In the genomic region with DNA sequence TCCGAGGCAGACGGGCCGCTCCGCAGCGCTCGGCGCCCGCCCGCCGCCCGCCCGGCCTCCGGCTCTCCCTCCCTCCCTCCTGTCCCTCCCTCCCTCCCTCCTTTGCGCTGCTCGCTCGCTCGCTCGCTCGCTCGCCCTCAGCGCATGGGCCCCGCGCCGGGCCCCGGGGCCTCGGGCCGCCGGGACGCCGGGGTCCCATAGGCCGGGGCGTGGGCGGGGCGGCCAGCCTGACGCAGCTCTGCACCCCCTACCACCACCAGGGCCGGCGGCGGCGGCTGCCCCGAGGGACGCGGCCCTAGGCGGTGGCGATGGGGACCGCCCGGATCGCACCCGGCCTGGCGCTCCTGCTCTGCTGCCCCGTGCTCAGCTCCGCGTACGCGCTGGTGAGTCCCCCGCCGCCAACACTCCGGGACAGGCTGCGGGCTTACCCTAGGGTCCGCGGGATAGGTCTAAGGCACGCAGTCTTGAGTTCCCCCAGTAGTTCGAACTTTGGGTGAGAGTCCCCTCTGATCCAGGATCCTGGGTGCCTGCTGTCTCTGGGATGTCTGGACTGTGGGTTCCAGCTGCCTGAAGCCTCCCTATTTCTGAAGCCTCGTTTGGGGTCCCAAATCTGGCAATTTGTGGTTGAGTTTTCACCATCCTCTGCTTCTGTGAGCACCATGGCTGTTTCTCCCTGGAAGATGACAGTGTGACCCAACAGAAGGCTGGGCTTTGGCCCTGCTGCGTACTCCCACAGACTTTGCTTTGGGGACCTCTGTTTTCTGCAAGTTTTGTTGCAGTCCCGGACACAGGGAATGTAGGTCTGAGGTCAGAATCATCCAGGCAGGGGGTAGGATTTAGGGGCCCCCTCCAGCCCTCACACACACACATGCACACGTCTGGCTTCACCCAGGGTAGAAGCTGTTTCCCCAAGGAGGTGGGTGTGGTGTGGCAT, we compare ENCODE assay signal across 9 cellular contexts. TPM values are rescaled to one million over a fixed set of nuclear protein-coding genes. Genes with fewer than 3 reads are reported as not detected.
DNase-seq lines count a peak whose midpoint lies in the region; ATAC-seq, FAIRE-seq and TF ChIP-seq lines count a peak whose summit lies in the region.
"Had no signal": no experiment of that assay in that cellular context is flagged by ENCODE, and none has a peak within 500 bp of the region (broad histone marks: within the 10 kb centered on the region; RNA-seq: fewer than 3 reads in every experiment).

No MANE protein-coding gene starts in this region.

- WGBS in upper lobe of left lung, 2 donors, result 0 to 29% methylated on average over 1 to 18 of the region's 66 CpGs

- H3K9me3 Mint-ChIP-seq in activated naive CD4-positive, alpha-beta T cell treated with anti-CD3 and anti-CD28 coated beads, Interleukin-2, amount 50 U/mL, for 24 hours, result no peaks in the 10 kb centered on the region
- H3K9me3 Mint-ChIP-seq in activated naive CD4-positive, alpha-beta T cell treated with anti-CD3 and anti-CD28 coated beads for 36 hours, result no peaks in the 10 kb centered on the region
- no peaks in the 10 kb centered on the region for H3K9me3 Mint-ChIP-seq in astrocyte (ENCODE audit: unreplicated experiment)

- H3K36me3 Mint-ChIP-seq in activated naive CD4-positive, alpha-beta T cell treated with anti-CD3 and anti-CD28 coated beads, Interleukin-2, amount 50 U/mL, for 24 hours, result no peaks in the 10 kb centered on the region
- no peaks in the 10 kb centered on the region for H3K36me3 Mint-ChIP-seq in activated naive CD4-positive, alpha-beta T cell treated with anti-CD3 and anti-CD28 coated beads for 36 hours (ENCODE audit: low read depth)
- H3K36me3 Mint-ChIP-seq in astrocyte (ENCODE audit: low read depth, unreplicated experiment), result peaks cover 3% of the 10 kb centered on the region

- H3K4me2 ChIP-seq in astrocyte (ENCODE audit: low read length), result peak overlapping the region; percentile 73

- FAIRE-seq in astrocyte (lab: Jason Lieb, UNC), result no peak
- FAIRE-seq: TTC549 had no signal

- H3K9ac ChIP-seq in astrocyte (ENCODE audit: low read length), result no peak overlapping the region

- H3K36me3 ChIP-seq in astrocyte (ENCODE audit: insufficient read depth, low read length) (no peaks in the 10 kb centered on the region), upper lobe of left lung (no peaks in the 10 kb centered on the region)

- no peak for TF ChIP-seq POLR2A in upper lobe of left lung (IDR thresholded peaks at IDR 0.05)

- peak overlapping the region; percentile 23 for H3K4me3 ChIP-seq in astrocyte (ENCODE audit: insufficient read depth, low read depth, low read length)
- H3K4me3 ChIP-seq in upper lobe of left lung, result peak overlapping the region; percentile 34 to 64 (median 54)

- peak in 1 of 2 donors; percentile 69 for ATAC-seq in upper lobe of left lung (ENCODE audit: low FRiP score in 2 of 2)
- no peak for ATAC-seq in GM19463 (IDR thresholded peaks at IDR 0.05; ENCODE audit: unreplicated experiment)
- no peak for ATAC-seq in HG03520 (IDR thresholded peaks at IDR 0.05; ENCODE audit: unreplicated experiment)

- H3K4me3 Mint-ChIP-seq in activated naive CD4-positive, alpha-beta T cell treated with anti-CD3 and anti-CD28 coated beads, Interleukin-2, amount 50 U/mL, for 24 hours, result peak overlapping the region; percentile 33
- H3K4me3 Mint-ChIP-seq in activated naive CD4-positive, alpha-beta T cell treated with anti-CD3 and anti-CD28 coated beads for 36 hours, result no peak overlapping the region
- peak overlapping the region; percentile 77 for H3K4me3 Mint-ChIP-seq in astrocyte (ENCODE audit: unreplicated experiment)

- CTCF ChIA-PET in activated naive CD4-positive, alpha-beta T cell treated with anti-CD3 and anti-CD28 coated beads for 36 hours (lab: Charles Lee), result interaction anchor here (1.0 kb wide), 1 partner anchor 26 kb away, joined by 4 read pairs; no protein-coding TSS in a partner anchor

- peaks cover 14% of the 10 kb centered on the region for H4K20me1 ChIP-seq in astrocyte (ENCODE audit: insufficient read depth, low read length)

- H3K27ac ChIP-seq in astrocyte (ENCODE audit: low read depth, low read length), result no peak overlapping the region
- peak overlapping the region; percentile 69 to 87 (median 82) for H3K27ac ChIP-seq in upper lobe of left lung

- H3K27me3 Mint-ChIP-seq in activated naive CD4-positive, alpha-beta T cell treated with anti-CD3 and anti-CD28 coated beads, Interleukin-2, amount 50 U/mL, for 24 hours, result peaks cover 24% of the 10 kb centered on the region
- H3K27me3 Mint-ChIP-seq in activated naive CD4-positive, alpha-beta T cell treated with anti-CD3 and anti-CD28 coated beads for 36 hours (ENCODE audit: low read depth), result peaks cover 38% of the 10 kb centered on the region
- peaks cover 53% of the 10 kb centered on the region for H3K27me3 Mint-ChIP-seq in astrocyte (ENCODE audit: low read depth, unreplicated experiment)

- H3K4me1 ChIP-seq in astrocyte (ENCODE audit: insufficient read depth, low read length), result peaks cover 6% of the 10 kb centered on the region
- H3K4me1 ChIP-seq in upper lobe of left lung, result peaks cover 20 to 33% (median 28%) of the 10 kb centered on the region in 4 donors

- no peak overlapping the region for H2AFZ ChIP-seq in astrocyte (ENCODE audit: low read depth, low read length)

- H3K9me3 ChIP-seq in astrocyte (ENCODE audit: insufficient read depth, low read depth, low read length) (no peaks in the 10 kb centered on the region), upper lobe of left lung (no peaks in the 10 kb centered on the region)

- no peak for TF ChIP-seq EP300 in upper lobe of left lung (IDR thresholded peaks at IDR 0.05)

- intact Hi-C loops in activated naive CD4-positive, alpha-beta T cell treated with anti-CD3 and anti-CD28 coated beads for 36 hours (cut with micrococcal nuclease), result no loop called here

- H3K4me1 Mint-ChIP-seq in activated naive CD4-positive, alpha-beta T cell treated with anti-CD3 and anti-CD28 coated beads, Interleukin-2, amount 50 U/mL, for 24 hours, result peaks cover 8% of the 10 kb centered on the region
- no peaks in the 10 kb centered on the region for H3K4me1 Mint-ChIP-seq in activated naive CD4-positive, alpha-beta T cell treated with anti-CD3 and anti-CD28 coated beads for 36 hours (ENCODE audit: low read depth)
- H3K4me1 Mint-ChIP-seq in astrocyte (ENCODE audit: low read depth, unreplicated experiment), result peaks cover 9% of the 10 kb centered on the region

- H3K27me3 ChIP-seq in astrocyte (ENCODE audit: insufficient read depth, low read length) (peaks cover 39% of the 10 kb centered on the region), upper lobe of left lung (peaks cover 0 to 37% (median 20%) of the 10 kb centered on the region in 4 donors)

- DNase-seq in activated naive CD4-positive, alpha-beta T cell treated with anti-CD3 and anti-CD28 coated beads for 36 hours, result no peak
- DNase-seq in astrocyte (ENCODE audit: low read depth) (no peak), left kidney (ENCODE audit: low read depth, low spot score) (peak; percentile 77), upper lobe of left lung (peak in 1 of 2 donors; percentile 88), NCI-H1694 treated with DMSO at 0.1 percent for 48 hours (lab: John Stamatoyannopoulos, UW) (no peak)

- TF ChIP-seq CTCF in astrocyte (IDR thresholded peaks at IDR 0.05; ENCODE audit: insufficient read depth, low read depth, low read length) (no peak), upper lobe of left lung (IDR thresholded peaks at IDR 0.05) (peak in 1 of 6 experiments; percentile 5)

- H3K79me2 ChIP-seq in astrocyte (ENCODE audit: insufficient read depth, low read length), result no peaks in the 10 kb centered on the region

- H3K27ac Mint-ChIP-seq in activated naive CD4-positive, alpha-beta T cell treated with anti-CD3 and anti-CD28 coated beads, Interleukin-2, amount 50 U/mL, for 24 hours, result no peak overlapping the region
- H3K27ac Mint-ChIP-seq in activated naive CD4-positive, alpha-beta T cell treated with anti-CD3 and anti-CD28 coated beads for 36 hours, result no peak overlapping the region
- no peak overlapping the region for H3K27ac Mint-ChIP-seq in astrocyte (ENCODE audit: unreplicated experiment)

RNA-seq across cellular contexts. Expression of a gene that starts 6.0 kb away (rescaled TPM):
- not detected for total RNA-seq in activated naive CD4-positive, alpha-beta T cell treated with anti-CD3 and anti-CD28 coated beads for 36 hours
- total RNA-seq in astrocyte, result 4.4 and 5.2 TPM in 2 replicates
- 10 to 100 TPM in 4 of 6 donors, 1 to 10 TPM in 2; 2.6 to 48.2 (median 16.2) TPM for total RNA-seq in upper lobe of left lung

RNA-seq across cellular contexts. Expression of a gene that starts 20.3 kb away (rescaled TPM):
- not detected for total RNA-seq in activated naive CD4-positive, alpha-beta T cell treated with anti-CD3 and anti-CD28 coated beads for 36 hours
- 0.43 and 0.89 TPM in 2 replicates for total RNA-seq in astrocyte
- total RNA-seq in upper lobe of left lung, result 1 to 10 TPM; 1.2 to 6.3 (median 2.6) TPM
